23 cellular contexts compared by ENCODE assay signal in the genomic region with DNA sequence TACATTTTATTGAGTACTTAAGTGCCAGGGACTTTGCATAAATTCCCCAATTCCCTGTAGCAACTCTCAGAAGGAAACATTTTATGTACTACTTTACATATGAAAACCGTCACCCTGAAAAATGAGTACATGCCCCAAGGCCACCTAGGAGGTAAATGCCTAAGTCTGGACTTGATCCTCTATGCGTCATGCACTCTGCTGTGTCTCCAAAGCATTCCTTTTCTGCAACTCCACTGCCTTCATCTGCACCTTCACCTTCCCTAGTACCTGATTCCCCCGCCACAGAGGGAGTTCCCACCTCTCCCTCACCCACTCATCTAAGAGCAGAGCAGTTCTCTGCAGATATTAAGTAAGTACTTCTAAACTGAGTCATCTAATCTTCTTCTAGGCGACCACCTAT.
"Had no signal": no experiment of that assay in that cellular context is flagged by ENCODE, and none has a peak within 500 bp of the region (broad histone marks: within the 10 kb centered on the region; RNA-seq: fewer than 3 reads in every experiment).

No MANE protein-coding gene starts in this region.

- H3K9me3 ChIP-seq: esophagus squamous epithelium, upper lobe of left lung had no signal

- H3K4me1 Mint-ChIP-seq: activated naive CD8-positive, alpha-beta T cell treated with anti-CD3 and anti-CD28 coated beads, Interleukin-2, amount 10 ng/mL, durations not matched to agents 7 days and 5 days; mesothelial cell of epicardium had no signal

- H3K4me3 ChIP-seq: cardiac muscle cell, esophagus squamous epithelium, gastroesophageal sphincter, heart right ventricle, lung, spleen, upper lobe of left lung had no signal

- H3K27ac ChIP-seq: cardiac muscle cell, esophagus squamous epithelium, gastroesophageal sphincter, heart right ventricle, spleen, upper lobe of left lung had no signal

- H3K27ac Mint-ChIP-seq: activated CD4-positive, alpha-beta T cell treated with anti-CD3 and anti-CD28 coated beads for 36 hours; activated naive CD4-positive, alpha-beta T cell treated with anti-CD3 and anti-CD28 coated beads for 36 hours; activated naive CD8-positive, alpha-beta T cell treated with anti-CD3 and anti-CD28 coated beads, Interleukin-2, amount 10 ng/mL, durations not matched to agents 7 days and 5 days; dendritic cell treated with granulocyte-macrophage colony-stimulating factor and Interleukin-4, amounts not matched to agents 40 ng/mL and 50 ng/mL, for 4 days; mesothelial cell of epicardium; progenitor cell of endocrine pancreas had no signal

- ATAC-seq: activated CD4-positive, alpha-beta T cell treated with anti-CD3 and anti-CD28 coated beads for 36 hours; gastroesophageal sphincter; heart right ventricle; left lobe of liver; naive thymus-derived CD8-positive, alpha-beta T cell had no signal

- H3K4me1 ChIP-seq: gastroesophageal sphincter, spleen, upper lobe of left lung had no signal

- H3K36me3 ChIP-seq: cardiac muscle cell, esophagus squamous epithelium, gastroesophageal sphincter, heart right ventricle, spleen, upper lobe of left lung had no signal

- H3K4me3 Mint-ChIP-seq: activated CD4-positive, alpha-beta T cell treated with anti-CD3 and anti-CD28 coated beads for 36 hours; activated naive CD4-positive, alpha-beta T cell treated with anti-CD3 and anti-CD28 coated beads for 36 hours; activated naive CD8-positive, alpha-beta T cell treated with anti-CD3 and anti-CD28 coated beads, Interleukin-2, amount 10 ng/mL, durations not matched to agents 7 days and 5 days; dendritic cell treated with granulocyte-macrophage colony-stimulating factor and Interleukin-4, amounts not matched to agents 40 ng/mL and 50 ng/mL, for 4 days; mesothelial cell of epicardium; naive thymus-derived CD8-positive, alpha-beta T cell had no signal

- H3K27me3 Mint-ChIP-seq: activated CD4-positive, alpha-beta T cell treated with anti-CD3 and anti-CD28 coated beads for 36 hours; naive thymus-derived CD8-positive, alpha-beta T cell; progenitor cell of endocrine pancreas had no signal

- DNase-seq: activated CD4-positive, alpha-beta T cell treated with anti-CD3 and anti-CD28 coated beads for 36 hours; activated CD4-positive, alpha-beta T cell treated with anti-CD3 and anti-CD28 coated beads, Interleukin-2, amount 50 U/mL, for 4 hours; activated naive CD4-positive, alpha-beta T cell treated with anti-CD3 and anti-CD28 coated beads for 36 hours; activated naive CD8-positive, alpha-beta T cell treated with anti-CD3 and anti-CD28 coated beads, Interleukin-2, amount 10 ng/mL, durations not matched to agents 7 days and 5 days; activated T-cell treated with anti-CD3 and anti-CD28 coated beads, Interleukin-2, amount 50 U/mL, for 48 hours; amniotic stem cell; effector CD8-positive, alpha-beta T cell; esophagus squamous epithelium; heart right ventricle; kidney; naive thymus-derived CD8-positive, alpha-beta T cell; spleen; stimulated activated CD4-positive, alpha-beta T cell treated with anti-CD3 and anti-CD28 coated beads, Interleukin-4, amount 100 ng/mL, for 1 hour; stimulated activated naive CD4-positive, alpha-beta T cell treated with Interleukin-2 at 50 U/mL for 16 hours; T-helper 9 cell; upper lobe of left lung had no signal

- H3K27me3 ChIP-seq: cardiac muscle cell, heart right ventricle, upper lobe of left lung had no signal
